Comparison of ENCODE assay signal across 17 cellular contexts in genomic region chr7:127880454-127880853, GRCh38.
DNase-seq lines count a peak whose midpoint lies in the region; ATAC-seq and TF ChIP-seq lines count a peak whose summit lies in the region.
"Had no signal": no experiment of that assay in that cellular context is flagged by ENCODE, and none has a peak within 500 bp of the region (broad histone marks: within the 10 kb centered on the region; RNA-seq: fewer than 3 reads in every experiment).

No MANE protein-coding gene starts in this region.

- no peak for DNase-seq in DND-41
- DNase-seq in T-helper 17 cell, result no peak
- no peak for DNase-seq in mesenchymal stem cell
- DNase-seq in right atrium auricular region (ENCODE audit: low spot score), result no peak
- DNase-seq: ACHN; BE2C; C1 segment of cervical spinal cord; CD4-positive, CD25-positive, alpha-beta regulatory T cell; CD8-positive, alpha-beta memory T cell; COR-L47; GDM1; H9 had no signal

- H3K18ac ChIP-seq in mesenchymal stem cell (ENCODE audit: low read depth in 1 of 2, low read length in 2 of 2), result no peak overlapping the region

- H3K27ac ChIP-seq in DND-41 (ENCODE audit: low read length) (no peak overlapping the region), mesenchymal stem cell (ENCODE audit: low read length, poor library complexity, severe bottlenecking) (no peak overlapping the region), right atrium auricular region (no peak overlapping the region)

- H3K36me3 ChIP-seq in DND-41 (ENCODE audit: insufficient read depth, low read length) (no peaks in the 10 kb centered on the region), mesenchymal stem cell (ENCODE audit: control insufficient read depth in 1 of 2, insufficient read depth in 2 of 2, low read depth in 1 of 2, low read length in 2 of 2) (no peaks in the 10 kb centered on the region), right atrium auricular region (no peaks in the 10 kb centered on the region)
- H3K36me3 ChIP-seq: BE2C had no signal

- H3K27me3 ChIP-seq in DND-41 (ENCODE audit: insufficient read depth, low read length, poor library complexity) (no peaks in the 10 kb centered on the region), mesenchymal stem cell (ENCODE audit: control insufficient read depth in 1 of 2, insufficient read depth in 1 of 2, low read length in 2 of 2) (no peaks in the 10 kb centered on the region), right atrium auricular region (no peaks in the 10 kb centered on the region)
- H3K27me3 ChIP-seq: BE2C had no signal

- H2AFZ ChIP-seq in DND-41 (ENCODE audit: low read depth, low read length) (no peak overlapping the region), mesenchymal stem cell (ENCODE audit: low read depth, low read length) (no peak overlapping the region)

- no peaks in the 10 kb centered on the region for H3K4me1 ChIP-seq in DND-41 (ENCODE audit: insufficient read depth, low read length)
- H3K4me1 ChIP-seq in mesenchymal stem cell (ENCODE audit: control insufficient read depth, insufficient read depth, low read depth, low read length), result peaks cover 6% of the 10 kb centered on the region
- H3K4me1 ChIP-seq in right atrium auricular region, result peaks cover 0 to 51% of the 10 kb centered on the region in 2 donors

- H3K4me3 Mint-ChIP-seq in T-helper 17 cell, result no peak overlapping the region
- H3K4me3 Mint-ChIP-seq in stimulated activated memory B cell treated with anti-CD40 and anti-IgM and Interleukin-4, amounts not matched to agents 10 μg/mL and 1 μg/mL and 100 μg/mL, for 72 hours, result no peak overlapping the region
- H3K4me3 Mint-ChIP-seq: CD4-positive, CD25-positive, alpha-beta regulatory T cell; CD8-positive, alpha-beta memory T cell; H9; IgD-negative memory B cell had no signal

- H2BK120ac ChIP-seq in mesenchymal stem cell (ENCODE audit: low read depth, low read length), result no peak overlapping the region

- H3K4ac ChIP-seq in mesenchymal stem cell (ENCODE audit: low read depth in 1 of 2, low read length in 2 of 2), result no peak overlapping the region

- peaks cover 27% of the 10 kb centered on the region; the same call in 1 of the 2 replicates for H4K20me1 ChIP-seq in DND-41 (ENCODE audit: insufficient read depth, low read length)

- H3K4me3 ChIP-seq in DND-41 (ENCODE audit: low read depth in 1 of 2, low read length in 2 of 2) (no peak overlapping the region), mesenchymal stem cell (ENCODE audit: insufficient read depth in 1 of 2, low read depth in 1 of 2, low read length in 2 of 2) (no peak overlapping the region), right atrium auricular region (no peak overlapping the region)

- peaks cover 16% of the 10 kb centered on the region for H3K4me1 Mint-ChIP-seq in T-helper 17 cell
- H3K4me1 Mint-ChIP-seq in stimulated activated memory B cell treated with anti-CD40 and anti-IgM and Interleukin-4, amounts not matched to agents 10 μg/mL and 1 μg/mL and 100 μg/mL, for 72 hours, result peaks cover 23% of the 10 kb centered on the region

- peaks cover 2% of the 10 kb centered on the region; the same call in 1 of the 2 replicates for H3K79me2 ChIP-seq in DND-41 (ENCODE audit: insufficient read depth, low read length)

- H2BK5ac ChIP-seq in mesenchymal stem cell (ENCODE audit: low read depth, low read length, poor library complexity, severe bottlenecking), result no peak overlapping the region

- WGBS in mesenchymal stem cell, result 57% methylated on average over 2 of the region's 2 CpGs

- H3K4me2 ChIP-seq in DND-41 (ENCODE audit: insufficient read depth, low read length) (no peak overlapping the region), mesenchymal stem cell (ENCODE audit: low read length, poor library complexity, severe bottlenecking) (no peak overlapping the region)

- no peak overlapping the region for H2BK12ac ChIP-seq in mesenchymal stem cell (ENCODE audit: low read length in 2 of 2)

- no peaks in the 10 kb centered on the region for H3K9me3 Mint-ChIP-seq in stimulated activated memory B cell treated with anti-CD40 and anti-IgM and Interleukin-4, amounts not matched to agents 10 μg/mL and 1 μg/mL and 100 μg/mL, for 72 hours
- H3K9me3 Mint-ChIP-seq: CD4-positive, CD25-positive, alpha-beta regulatory T cell; CD8-positive, alpha-beta memory T cell; H9; IgD-negative memory B cell had no signal

- H3K27me3 Mint-ChIP-seq in T-helper 17 cell, result no peaks in the 10 kb centered on the region
- no peaks in the 10 kb centered on the region for H3K27me3 Mint-ChIP-seq in stimulated activated memory B cell treated with anti-CD40 and anti-IgM and Interleukin-4, amounts not matched to agents 10 μg/mL and 1 μg/mL and 100 μg/mL, for 72 hours
- H3K27me3 Mint-ChIP-seq: CD4-positive, CD25-positive, alpha-beta regulatory T cell; CD8-positive, alpha-beta memory T cell; IgD-negative memory B cell had no signal

- H2BK15ac ChIP-seq in mesenchymal stem cell (ENCODE audit: low read depth, poor library complexity, severe bottlenecking), result no peak overlapping the region

- H3K9ac ChIP-seq in DND-41 (ENCODE audit: low read depth, low read length), result no peak overlapping the region
- no peak overlapping the region for H3K9ac ChIP-seq in mesenchymal stem cell (ENCODE audit: low read length)

- no peak overlapping the region for H4K8ac ChIP-seq in mesenchymal stem cell (ENCODE audit: low read length)

- H2AK5ac ChIP-seq in mesenchymal stem cell (ENCODE audit: low read length, severe bottlenecking), result peak overlapping the region; percentile 13

- H3K14ac ChIP-seq in mesenchymal stem cell (ENCODE audit: low read length in 2 of 2), result no peak overlapping the region

- H3K79me1 ChIP-seq in mesenchymal stem cell (replicated peaks; ENCODE audit: low read length, poor library complexity, severe bottlenecking), result peaks cover 14% of the 10 kb centered on the region

- no peak overlapping the region for H4K91ac ChIP-seq in mesenchymal stem cell (ENCODE audit: low read length)

- H3K27ac Mint-ChIP-seq in T-helper 17 cell, result peak overlapping the region; percentile 54
- peak overlapping the region; percentile 12 for H3K27ac Mint-ChIP-seq in stimulated activated memory B cell treated with anti-CD40 and anti-IgM and Interleukin-4, amounts not matched to agents 10 μg/mL and 1 μg/mL and 100 μg/mL, for 72 hours
- H3K27ac Mint-ChIP-seq: CD4-positive, CD25-positive, alpha-beta regulatory T cell; IgD-negative memory B cell had no signal

- TF ChIP-seq CTCF in DND-41 (IDR thresholded peaks at IDR 0.05; ENCODE audit: borderline replicate concordance, extremely low read depth, low read length, poor library complexity, severe bottlenecking) (no peak), right atrium auricular region (IDR thresholded peaks at IDR 0.05) (no peak)

- no peak overlapping the region for H3K23ac ChIP-seq in mesenchymal stem cell (ENCODE audit: low read length in 2 of 2)

- H3K9me3 ChIP-seq in DND-41 (ENCODE audit: insufficient read depth, low read length, severe bottlenecking) (no peaks in the 10 kb centered on the region), T-helper 17 cell (ENCODE audit: control insufficient read depth, low read length, poor library complexity, severe bottlenecking) (no peaks in the 10 kb centered on the region), mesenchymal stem cell (ENCODE audit: control insufficient read depth, low read length) (no peaks in the 10 kb centered on the region), right atrium auricular region (no peaks in the 10 kb centered on the region)
- H3K9me3 ChIP-seq: BE2C had no signal

- ATAC-seq in DND-41 (ENCODE audit: insufficient read depth, low read depth), result peak; percentile 57
- no peak for ATAC-seq in T-helper 17 cell
- no peak for ATAC-seq in stimulated activated memory B cell treated with anti-CD40 and anti-IgM and Interleukin-4, amounts not matched to agents 10 μg/mL and 1 μg/mL and 100 μg/mL, for 72 hours
- no peak for ATAC-seq in GM18517 (IDR thresholded peaks at IDR 0.05; ENCODE audit: unreplicated experiment)
- ATAC-seq in GM18502 (IDR thresholded peaks at IDR 0.05; ENCODE audit: poor library complexity, unreplicated experiment), result no peak
- ATAC-seq: HepG2 had no signal

- H3K36me3 Mint-ChIP-seq in T-helper 17 cell (ENCODE audit: low read depth), result no peaks in the 10 kb centered on the region
- peaks cover 26% of the 10 kb centered on the region for H3K36me3 Mint-ChIP-seq in stimulated activated memory B cell treated with anti-CD40 and anti-IgM and Interleukin-4, amounts not matched to agents 10 μg/mL and 1 μg/mL and 100 μg/mL, for 72 hours
